In the genomic region with DNA sequence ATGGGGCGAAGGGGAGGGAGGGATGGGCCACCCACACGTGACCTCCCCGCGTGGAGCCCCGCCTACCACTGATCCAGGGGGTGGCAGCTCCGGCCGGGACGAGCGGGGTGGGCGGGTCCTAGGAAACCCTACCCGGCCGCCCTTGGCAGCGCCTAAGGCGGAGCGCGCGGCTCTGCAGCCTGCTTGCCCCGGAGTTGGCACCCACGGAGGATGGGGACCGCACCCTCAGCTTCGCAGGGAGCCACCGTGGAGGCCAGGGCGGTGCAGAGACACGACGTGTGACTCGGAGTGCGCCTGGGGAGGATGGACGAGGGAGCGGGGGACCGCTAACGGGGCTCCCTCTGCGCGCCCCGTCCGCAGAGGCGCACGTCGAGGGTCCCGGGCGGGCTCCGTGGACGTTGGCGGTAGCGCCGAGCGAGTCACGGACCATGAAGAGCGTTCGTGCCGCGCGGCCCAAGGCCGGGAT, we compare ENCODE assay signal across 8 cellular contexts. TPM values are rescaled to one million over a fixed set of nuclear protein-coding genes. Genes with fewer than 3 reads are reported as not detected.
DNase-seq lines count a peak whose midpoint lies in the region; ATAC-seq and TF ChIP-seq lines count a peak whose summit lies in the region.

A gene with protein sequence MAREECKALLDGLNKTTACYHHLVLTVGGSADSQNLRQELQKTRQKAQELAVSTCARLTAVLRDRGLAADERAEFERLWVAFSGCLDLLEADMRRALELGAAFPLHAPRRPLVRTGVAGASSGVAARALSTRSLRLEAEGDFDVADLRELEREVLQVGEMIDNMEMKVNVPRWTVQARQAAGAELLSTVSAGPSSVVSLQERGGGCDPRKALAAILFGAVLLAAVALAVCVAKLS (plus strand): TSS at position 129 of the 466 bp plus-strand sequence. CDS start 416 bp downstream, outside the sequence.

- TF ChIP-seq EP300 in esophagus muscularis mucosa (IDR thresholded peaks at IDR 0.05): no peak

- H3K4me3 ChIP-seq in OCI-LY1 (ENCODE audit: low read depth, low read length, poor library complexity, severe bottlenecking) (peak within 1 kb of the TSS; percentile 91), esophagus muscularis mucosa (peak within 1 kb of the TSS; percentile 75 to 96 (median 92)), muscle layer of colon (ENCODE audit: low read depth in 1 of 2, low read length in 2 of 2) (peak within 1 kb of the TSS; percentile 80 to 90)

- H3K9ac ChIP-seq in OCI-LY1 (ENCODE audit: low read length) (peak within 1 kb of the TSS; percentile 79), muscle layer of colon (ENCODE audit: low read length) (peak within 1 kb of the TSS; percentile 21)

- H2AFZ ChIP-seq in OCI-LY1 (ENCODE audit: low read length): no peak within 1 kb of the TSS

- H3K9me3 ChIP-seq in OCI-LY1 (ENCODE audit: low read length) (no peaks in the 10 kb centered on the region), esophagus muscularis mucosa (no peaks in the 10 kb centered on the region), muscle layer of colon (ENCODE audit: low read length) (no peaks in the 10 kb centered on the region)

- H3K27me3 ChIP-seq in OCI-LY1 (ENCODE audit: insufficient read depth, low read length) (no peaks in the 10 kb centered on the region), esophagus muscularis mucosa (peaks cover 0 to 13% (median 0%) of the 10 kb centered on the region in 4 donors), muscle layer of colon (ENCODE audit: control insufficient read depth in 1 of 2, insufficient read depth in 2 of 2, low read length in 2 of 2) (peaks cover 0 to 13% of the 10 kb centered on the region in 2 donors)

- in situ Hi-C loops in G401 (cut with HindIII; ENCODE audit: low sequenced_read_pairs): no loop called here

- no peaks in the 10 kb centered on the region for H4K20me1 ChIP-seq in OCI-LY1 (ENCODE audit: insufficient read depth, low read length)

- intact Hi-C loops in esophagus muscularis mucosa (cut with DNase I): no loop called here

- H3F3A ChIP-seq in OCI-LY1 (ENCODE audit: insufficient read depth, low read length): no peaks in the 10 kb centered on the region

- peak within 1 kb of the TSS; percentile 85 for H3K4me2 ChIP-seq in OCI-LY1 (ENCODE audit: low read length)

- no peak for TF ChIP-seq POLR2A in esophagus muscularis mucosa (IDR thresholded peaks at IDR 0.05; ENCODE audit: low read depth)

- WGBS in esophagus muscularis mucosa: 3% methylated on average over 8 of the region's 53 CpGs

- DNase-seq in G401 (ENCODE audit: low spot score) (peak; percentile 42), esophagus muscularis mucosa (ENCODE audit: extremely low spot score) (no peak)
- DNase-seq in activated T-cell treated with anti-CD3 and anti-CD28 coated beads, Interleukin-2, amount 50 U/mL, for 48 hours: peak; percentile 65 to 72
- DNase-seq in stimulated activated naive CD4-positive, alpha-beta T cell treated with Interleukin-2 at 50 U/mL for 16 hours (lab: John Stamatoyannopoulos, UW): peak; percentile 70

- H3K27ac ChIP-seq in OCI-LY1 (ENCODE audit: low read depth, low read length, poor library complexity, severe bottlenecking): no peak within 1 kb of the TSS
- H3K27ac ChIP-seq in esophagus muscularis mucosa (replicated peaks in 1 of 4): peak within 1 kb of the TSS; percentile 87 to 93 (median 90)
- H3K27ac ChIP-seq in muscle layer of colon (ENCODE audit: low read depth, low read length): peak within 1 kb of the TSS; percentile 93

- ATAC-seq in HG03432 (IDR thresholded peaks at IDR 0.05; ENCODE audit: unreplicated experiment): peak; percentile 28
- ATAC-seq in GM19351 (IDR thresholded peaks at IDR 0.05; ENCODE audit: unreplicated experiment): no peak

- no peaks in the 10 kb centered on the region for H3K9me2 ChIP-seq in OCI-LY1 (ENCODE audit: low read depth, low read length)

- H3K4me1 ChIP-seq in OCI-LY1 (ENCODE audit: insufficient read depth, low read length, severe bottlenecking) (peaks cover 25% of the 10 kb centered on the region), esophagus muscularis mucosa (peaks cover 28 to 57% (median 47%) of the 10 kb centered on the region in 4 donors), muscle layer of colon (ENCODE audit: insufficient read depth, low read length) (peaks cover 14% of the 10 kb centered on the region)

- H3K36me3 ChIP-seq in OCI-LY1 (ENCODE audit: insufficient read depth, low read length): no peaks in the 10 kb centered on the region
- H3K36me3 ChIP-seq in esophagus muscularis mucosa: peaks cover 0 to 7% (median 0%) of the 10 kb centered on the region in 4 donors
- no peaks in the 10 kb centered on the region for H3K36me3 ChIP-seq in muscle layer of colon (ENCODE audit: insufficient read depth, low read length)

- TF ChIP-seq CTCF in OCI-LY1 (IDR thresholded peaks at IDR 0.05; ENCODE audit: low read length) (no peak), esophagus muscularis mucosa (IDR thresholded peaks at IDR 0.05) (no peak)

- peaks cover 23% of the 10 kb centered on the region for H3K79me2 ChIP-seq in OCI-LY1 (ENCODE audit: insufficient read depth, low read length)

RNA-seq across cellular contexts. Expression of the gene that starts here (rescaled TPM):
- total RNA-seq in G401 (2014; rRNA removed; shearing (Covaris generic)): 5.4 and 7.8 TPM in 2 replicates
- 1 to 10 TPM; 1.5 to 5.5 (median 3.9) TPM for total RNA-seq in esophagus muscularis mucosa
